In the genomic region with DNA sequence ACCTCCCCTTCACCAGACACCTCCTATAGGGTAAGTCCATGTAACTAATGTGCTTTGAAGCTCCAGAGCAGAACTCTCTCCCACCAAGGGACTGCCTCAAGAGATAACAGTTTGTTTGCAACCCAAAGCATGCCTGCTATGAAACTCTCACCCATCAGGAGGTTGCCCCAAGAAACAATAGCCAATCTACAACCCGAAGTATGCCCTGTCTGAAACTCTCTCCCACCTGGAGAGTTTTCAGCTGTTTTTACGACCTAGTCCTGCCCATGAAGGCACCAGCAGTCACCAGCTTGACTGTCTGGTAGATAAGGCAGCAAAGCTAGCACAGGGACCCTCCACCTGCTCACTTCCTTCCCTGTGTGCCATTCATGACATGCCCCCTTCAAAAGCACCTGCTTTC, we compare ENCODE assay signal across 16 cellular contexts.
"Had no signal": no experiment of that assay in that cellular context is flagged by ENCODE, and none has a peak within 500 bp of the region (broad histone marks: within the 10 kb centered on the region; RNA-seq: fewer than 3 reads in every experiment).

No MANE protein-coding gene starts in this region.

- ATAC-seq: gastrocnemius medialis, left lung had no signal

- H3K27me3 ChIP-seq: gastrocnemius medialis, left lung, right atrium auricular region had no signal

- H3K27ac Mint-ChIP-seq: activated CD4-positive, alpha-beta memory T cell treated with anti-CD3 and anti-CD28 coated beads for 36 hours; activated naive CD8-positive, alpha-beta T cell had no signal

- DNase-seq: activated CD4-positive, alpha-beta memory T cell treated with anti-CD3 and anti-CD28 coated beads for 36 hours; activated CD4-positive, alpha-beta T cell treated with anti-CD3 and anti-CD28 coated beads for 4 hours; cerebellar nuclear complex; cortex of kidney; gastrocnemius medialis; head of caudate nucleus; kidney; left lung; mammary epithelial cell; stimulated activated CD4-positive, alpha-beta T cell treated with anti-CD3 and anti-CD28 coated beads, Interleukin-12 subunit alpha, Interleukin-12 subunit beta, amount 100 ng/mL, for 4 hours; stimulated activated CD4-positive, alpha-beta T cell treated with anti-CD3 and anti-CD28 coated beads, Interleukin-1b, Interleukin-23, amount 100 ng/mL, for 48 hours; stimulated activated CD8-positive, alpha-beta memory T cell treated with anti-CD3 and anti-CD28 coated beads, Interleukin-4, amount 100 ng/mL, for 48 hours; stimulated activated naive CD4-positive, alpha-beta T cell had no signal

- H3K4me3 Mint-ChIP-seq: activated CD4-positive, alpha-beta memory T cell treated with anti-CD3 and anti-CD28 coated beads for 36 hours; activated naive CD8-positive, alpha-beta T cell had no signal

- H3K9me3 Mint-ChIP-seq: activated CD4-positive, alpha-beta memory T cell treated with anti-CD3 and anti-CD28 coated beads for 36 hours had no signal

- H3K4me1 ChIP-seq: gastrocnemius medialis, left lung, prostate gland, right atrium auricular region had no signal

- H3K27ac ChIP-seq: gastrocnemius medialis, left lung, prostate gland, right atrium auricular region had no signal

- H3K36me3 Mint-ChIP-seq: activated CD4-positive, alpha-beta memory T cell treated with anti-CD3 and anti-CD28 coated beads for 36 hours; activated naive CD8-positive, alpha-beta T cell had no signal

- H3K9me3 ChIP-seq: gastrocnemius medialis, left lung, prostate gland, right atrium auricular region had no signal

- H3K4me3 ChIP-seq: gastrocnemius medialis, left lung, prostate gland, right atrium auricular region had no signal

- H3K36me3 ChIP-seq: gastrocnemius medialis, left lung, prostate gland, right atrium auricular region had no signal
